8 cellular contexts compared by ENCODE assay signal in the genomic region with DNA sequence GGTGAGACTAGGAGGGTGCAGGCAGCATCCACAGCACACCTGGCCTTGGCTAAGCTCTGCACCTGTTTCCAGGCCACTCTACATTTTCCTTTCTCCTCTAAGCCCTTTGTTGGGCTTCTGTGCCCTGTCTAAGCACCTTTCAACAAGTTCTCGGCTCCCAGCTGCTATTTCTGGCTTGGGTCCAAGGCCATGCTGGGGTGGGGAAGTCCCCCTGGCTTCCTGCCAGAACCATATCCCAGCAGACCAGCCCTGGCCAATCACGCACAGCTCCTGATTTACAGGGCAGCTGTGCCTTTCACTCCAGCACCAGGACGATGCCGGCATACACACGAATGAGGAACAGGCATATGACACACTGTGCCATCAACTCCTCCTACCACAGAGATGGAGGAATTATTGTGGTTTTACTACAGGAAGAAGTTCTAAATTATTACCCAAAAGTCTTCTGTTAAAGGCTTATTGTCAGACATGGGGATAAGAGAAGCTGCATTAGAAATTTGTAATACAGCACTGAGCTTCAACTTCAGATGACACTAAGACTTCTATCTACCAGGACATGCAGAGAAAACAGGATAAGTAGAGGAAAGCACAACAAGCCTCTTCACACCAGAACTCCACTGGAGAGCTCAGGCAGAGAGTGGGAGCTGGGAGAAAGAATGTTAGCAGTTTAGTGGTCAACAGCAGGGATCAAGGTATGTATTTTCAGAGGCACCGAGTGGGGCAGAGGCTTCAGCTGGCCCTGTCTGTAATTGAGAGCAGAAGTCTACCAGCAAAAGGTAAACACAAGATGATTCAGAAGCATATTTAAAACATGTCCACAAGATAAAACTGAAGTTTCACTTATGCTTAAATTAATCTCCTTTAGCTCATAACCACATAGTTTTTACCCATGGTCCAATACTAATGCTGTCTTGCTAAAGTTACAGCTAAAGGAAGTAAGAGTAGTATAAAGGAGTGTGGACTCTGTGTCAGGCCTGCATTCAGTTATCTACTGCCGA. TPM values are rescaled to one million over a fixed set of nuclear protein-coding genes. Genes with fewer than 3 reads are reported as not detected.
DNase-seq lines count a peak whose midpoint lies in the region; ATAC-seq and TF ChIP-seq lines count a peak whose summit lies in the region.

No MANE protein-coding gene starts in this region.

- H2AFZ ChIP-seq in GM23338: no peak overlapping the region

- H3K4me3 ChIP-seq in GM23338 (no peak overlapping the region), ascending aorta (no peak overlapping the region)

- no peaks in the 10 kb centered on the region for H3K9me3 Mint-ChIP-seq in GM23338

- H3K27ac ChIP-seq in GM23338 (ENCODE audit: low read depth) (0 out of 2 replicates have a peak overlapping the region, but pooled peaks have one; percentile 42), ascending aorta (no peak overlapping the region)

- TF ChIP-seq CTCF in GM23338 (conservative IDR thresholded peaks at IDR 0.05; ENCODE audit: low read depth in 2 of 2) (no peak), ascending aorta (IDR thresholded peaks at IDR 0.05) (no peak)

- peaks cover 7% of the 10 kb centered on the region for H3K27me3 Mint-ChIP-seq in GM23338 (ENCODE audit: insufficient read depth, low read depth, poor library complexity)
- H3K27me3 Mint-ChIP-seq in T-helper 17 cell: no peaks in the 10 kb centered on the region

- peaks cover 9% of the 10 kb centered on the region for H4K20me1 ChIP-seq in GM23338 (replicated peaks; ENCODE audit: insufficient read depth)

- H3K27ac Mint-ChIP-seq in GM23338: no peak overlapping the region
- peak overlapping the region; percentile 97 for H3K27ac Mint-ChIP-seq in T-helper 17 cell

- H3K27me3 ChIP-seq in GM23338 (ENCODE audit: insufficient read depth) (no peaks in the 10 kb centered on the region), ascending aorta (no peaks in the 10 kb centered on the region)

- intact Hi-C loops in ascending aorta (cut with DNase I): no loop called here

- H3F3A ChIP-seq in GM23338 (replicated peaks; ENCODE audit: low read depth): no peaks in the 10 kb centered on the region; the same call in 1 of the 2 replicates

- H3K9me2 ChIP-seq in GM23338 (ENCODE audit: insufficient read depth): no peaks in the 10 kb centered on the region

- no peak overlapping the region for H3K4me2 ChIP-seq in GM23338

- ATAC-seq in GM23338 (no peak), T-helper 17 cell (peak; percentile 99)

- H3K36me3 ChIP-seq in GM23338 (ENCODE audit: insufficient read depth): peaks cover 46% of the 10 kb centered on the region
- H3K36me3 ChIP-seq in ascending aorta: peaks cover 19 to 61% of the 10 kb centered on the region in 2 donors

- H3K4me3 Mint-ChIP-seq in GM23338: no peak overlapping the region
- peak overlapping the region; percentile 63 for H3K4me3 Mint-ChIP-seq in T-helper 17 cell

- no peaks in the 10 kb centered on the region for H3K4me1 ChIP-seq in GM23338 (ENCODE audit: insufficient read depth)
- peaks cover 0 to 2% of the 10 kb centered on the region in 2 donors for H3K4me1 ChIP-seq in ascending aorta

- peaks cover 12% of the 10 kb centered on the region; the same call in 1 of the 2 replicates for H3K79me2 ChIP-seq in GM23338 (replicated peaks; ENCODE audit: insufficient read depth)

- no peaks in the 10 kb centered on the region for H3K4me1 Mint-ChIP-seq in GM23338
- H3K4me1 Mint-ChIP-seq in T-helper 17 cell: peaks cover 45% of the 10 kb centered on the region

- peak; percentile 86 for DNase-seq in CMK (ENCODE audit: low read depth)
- no peak for DNase-seq in GM23338 (ENCODE audit: low spot score)
- DNase-seq in NCI-H1436 (lab: John Stamatoyannopoulos, UW): peak; percentile 99
- peak; percentile 65 to 83 (median 80) for DNase-seq in T-helper 17 cell
- peak; percentile 54 to 77 for DNase-seq in ascending aorta (ENCODE audit: low spot score in 2 of 2)
- peak; percentile 32 for DNase-seq in iPS-NIHi11 (ENCODE audit: low spot score)
- peak; percentile 49 for DNase-seq in stimulated activated CD4-positive, alpha-beta T cell treated with anti-CD3 and anti-CD28 coated beads, Interleukin-12 subunit alpha, Interleukin-12 subunit beta, amount 100 ng/mL, for 4 hours
- no peak for DNase-seq in DMS114 treated with DMSO at 0.1 percent for 48 hours (lab: John Stamatoyannopoulos, UW; ENCODE audit: unreplicated experiment)

- H3K36me3 Mint-ChIP-seq in GM23338 (ENCODE audit: low read depth): peaks cover 60% of the 10 kb centered on the region
- H3K36me3 Mint-ChIP-seq in T-helper 17 cell (ENCODE audit: low read depth): no peaks in the 10 kb centered on the region

- H3K9me3 ChIP-seq in T-helper 17 cell (ENCODE audit: control insufficient read depth, low read length, poor library complexity, severe bottlenecking) (no peaks in the 10 kb centered on the region), ascending aorta (no peaks in the 10 kb centered on the region)

TF ChIP-seq in GM23338, 12 proteins besides CTCF, POLR2A, EP300 and RAD21 (continues in another document):
- TF ChIP-seq, protein P1, sequence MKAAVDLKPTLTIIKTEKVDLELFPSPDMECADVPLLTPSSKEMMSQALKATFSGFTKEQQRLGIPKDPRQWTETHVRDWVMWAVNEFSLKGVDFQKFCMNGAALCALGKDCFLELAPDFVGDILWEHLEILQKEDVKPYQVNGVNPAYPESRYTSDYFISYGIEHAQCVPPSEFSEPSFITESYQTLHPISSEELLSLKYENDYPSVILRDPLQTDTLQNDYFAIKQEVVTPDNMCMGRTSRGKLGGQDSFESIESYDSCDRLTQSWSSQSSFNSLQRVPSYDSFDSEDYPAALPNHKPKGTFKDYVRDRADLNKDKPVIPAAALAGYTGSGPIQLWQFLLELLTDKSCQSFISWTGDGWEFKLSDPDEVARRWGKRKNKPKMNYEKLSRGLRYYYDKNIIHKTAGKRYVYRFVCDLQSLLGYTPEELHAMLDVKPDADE (IDR thresholded peaks at IDR 0.05): no peak
- no peak for TF ChIP-seq JUNB (IDR thresholded peaks at IDR 0.05; ENCODE audit: unreplicated experiment)
- TF ChIP-seq EZH2 (IDR thresholded peaks at IDR 0.05; ENCODE audit: low read depth, unreplicated experiment): no peak
- no peak for TF ChIP-seq CREB1 (CRISPR knock-in tag; IDR thresholded peaks at IDR 0.05; ENCODE audit: low read depth)

RNA-seq across cellular contexts. Expression of a gene that starts 37.4 kb away (rescaled TPM):
- 31.0 and 31.8 TPM in 2 replicates for total RNA-seq in GM23338 (2014; rRNA removed; shearing (Covaris generic))
- polyA plus RNA-seq in GM23338 (2016; fragmentation: Nextera tagmentation; extraction: Ambion mirVana): 19.4 and 24.3 TPM in 2 replicates
- total RNA-seq in T-helper 17 cell (1 to 10 TPM; 9.5 to 9.8 TPM), ascending aorta (12.2 TPM)

RNA-seq across cellular contexts. Expression of a gene that starts 55.8 kb away (rescaled TPM):
- 38.8 and 41.1 TPM in 2 replicates for total RNA-seq in GM23338 (2014; rRNA removed; shearing (Covaris generic))
- polyA plus RNA-seq in GM23338 (2016; fragmentation: Nextera tagmentation; extraction: Ambion mirVana): 8.2 and 9.1 TPM in 2 replicates
- total RNA-seq in T-helper 17 cell (1 to 10 TPM in 1 of 2 donors, under 1 TPM in 1; 0.68 to 1.2 TPM), ascending aorta (22.1 TPM)

RNA-seq across cellular contexts. Expression of a gene that starts 57.2 kb away (rescaled TPM):
- total RNA-seq in GM23338 (2014; rRNA removed; shearing (Covaris generic)): 0.43 and 0.90 TPM in 2 replicates
- 0.16 and 0.17 TPM in 2 replicates for polyA plus RNA-seq in GM23338 (2016; fragmentation: Nextera tagmentation; extraction: Ambion mirVana)
- 1 to 10 TPM in 1 of 2 donors, not detected in 1; 1.3 TPM for total RNA-seq in T-helper 17 cell
- total RNA-seq in ascending aorta: not detected

Comparison
In these comparisons a context has a peak if more than half of its experiments do, and no peak if none do; other contexts are left out.
1. DNase-seq: peak in CMK (single experiment), NCI-H1436 (single experiment), T-helper 17 cell (3 of 3), ascending aorta (2 of 2), iPS-NIHi11 (single experiment) and stimulated activated CD4-positive, alpha-beta T cell treated with anti-CD3 and anti-CD28 coated beads, Interleukin-12 subunit alpha, Interleukin-12 subunit beta, amount 100 ng/mL, for 4 hours (single experiment); none in GM23338 (single experiment) and DMS114 treated with DMSO at 0.1 percent for 48 hours (single experiment).
2. RNA of a gene that starts 55.8 kb away (total RNA-seq): 38.8 to 41.1 TPM in GM23338 and 22.1 TPM in ascending aorta (single experiment); 0.68 to 1.2 TPM in T-helper 17 cell; every median in the first group is over 10 times any median in the second.